8 cellular contexts compared by ENCODE assay signal in the genomic region with DNA sequence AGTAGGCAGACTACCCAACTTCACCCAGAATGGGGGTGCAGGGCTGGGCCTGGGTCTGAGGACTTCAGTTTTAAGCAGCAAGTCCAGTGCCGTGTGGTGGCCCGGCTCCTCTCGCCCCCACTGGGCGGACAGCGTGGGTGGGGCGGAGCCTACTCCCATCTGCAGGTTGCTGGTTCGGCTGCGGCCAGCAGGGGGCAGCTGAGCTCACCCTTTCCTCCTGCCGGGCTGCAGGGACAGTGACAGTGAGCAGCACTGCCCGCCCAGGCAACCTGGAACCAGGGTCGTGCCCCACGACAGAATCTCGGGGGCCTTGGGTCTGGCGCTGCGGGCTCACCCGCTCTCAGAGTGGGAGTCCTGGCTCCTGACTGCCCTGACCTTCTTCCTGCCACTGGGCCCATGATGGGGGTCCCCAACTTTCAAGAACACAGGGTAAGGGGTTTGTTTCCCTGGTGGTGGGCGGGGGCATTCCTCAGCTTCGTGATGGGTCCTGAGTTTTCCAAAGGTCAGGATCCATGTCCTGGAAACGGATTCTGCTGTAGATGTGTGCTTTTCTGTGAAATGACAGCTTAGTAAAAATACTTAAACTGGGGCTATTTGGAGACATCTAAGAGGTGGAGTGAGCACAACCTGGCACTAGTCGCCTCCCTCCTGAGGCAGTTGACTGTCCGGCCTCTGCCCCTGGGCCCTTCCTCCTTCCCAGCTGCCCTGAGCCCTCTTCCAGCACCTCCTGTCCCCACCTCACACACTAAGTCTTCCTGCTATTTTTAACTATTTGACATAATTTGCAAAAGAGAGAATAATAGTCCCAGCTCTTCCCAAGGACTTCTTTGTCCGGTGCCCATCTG. TPM values are rescaled to one million over a fixed set of nuclear protein-coding genes. Genes with fewer than 3 reads are reported as not detected.
DNase-seq lines count a peak whose midpoint lies in the region; ATAC-seq and TF ChIP-seq lines count a peak whose summit lies in the region.

No MANE protein-coding gene starts in this region.

- H3K4me3 Mint-ChIP-seq in activated CD4-positive, alpha-beta T cell treated with anti-CD3 and anti-CD28 coated beads, Interleukin-2, amount 10 ng/mL, durations not matched to agents 24 days and 14 days = peak overlapping the region; percentile 100

- H3K27me3 ChIP-seq in colonic mucosa (no peaks in the 10 kb centered on the region), right lobe of liver (no peaks in the 10 kb centered on the region)

- ATAC-seq in HG02678 (IDR thresholded peaks at IDR 0.05; ENCODE audit: unreplicated experiment) (peak; percentile 37), right lobe of liver (peak; percentile 42 to 58 (median 45)), GM18873 (IDR thresholded peaks at IDR 0.05; ENCODE audit: low FRiP score, unreplicated experiment) (no peak)

- intact Hi-C loops in activated CD4-positive, alpha-beta T cell treated with anti-CD3 and anti-CD28 coated beads, Interleukin-2, amount 10 ng/mL, durations not matched to agents 24 days and 14 days (cut with micrococcal nuclease) = loop anchor here (1.0 to 2.0 kb wide), 4 partner anchors 17 to 94 kb away; no protein-coding TSS in a partner anchor
- intact Hi-C loops in colonic mucosa (cut with DNase I) = loop anchor here (5.0 to 10.0 kb wide), 2 partner anchors 34 to 48 kb away; partner anchors contain the start of gene SLC25A45
- intact Hi-C loops in right lobe of liver (cut with DNase I) = loop anchor here (10.0 kb wide), 1 partner anchor 52 kb away; no protein-coding TSS in a partner anchor

- H3K27ac ChIP-seq in colonic mucosa (peak overlapping the region; percentile 100), right lobe of liver (peak overlapping the region; percentile 97 to 100 (median 100))

- WGBS in right lobe of liver (ENCODE audit: insufficient coverage, low coverage, low lambda C conversion rate, missing lambda C conversion rate) = 0% methylated on average over 12 of the region's 22 CpGs

- peaks cover 10% of the 10 kb centered on the region for H3K4me1 ChIP-seq in colonic mucosa
- H3K4me1 ChIP-seq in right lobe of liver = peaks cover 0 to 44% (median 16%) of the 10 kb centered on the region in 4 donors

- H3K27ac Mint-ChIP-seq in activated CD4-positive, alpha-beta T cell treated with anti-CD3 and anti-CD28 coated beads, Interleukin-2, amount 10 ng/mL, durations not matched to agents 24 days and 14 days = peak overlapping the region; percentile 100

- H3K9me3 Mint-ChIP-seq in activated CD4-positive, alpha-beta T cell treated with anti-CD3 and anti-CD28 coated beads, Interleukin-2, amount 10 ng/mL, durations not matched to agents 24 days and 14 days = no peaks in the 10 kb centered on the region

- H3K4me1 Mint-ChIP-seq in activated CD4-positive, alpha-beta T cell treated with anti-CD3 and anti-CD28 coated beads, Interleukin-2, amount 10 ng/mL, durations not matched to agents 24 days and 14 days = peaks cover 47% of the 10 kb centered on the region

- DNase-seq in GM04504 (ENCODE audit: low read depth) (peak; percentile 68), NCI-H345 treated with DMSO at 0.1 percent for 48 hours (lab: John Stamatoyannopoulos, UW; ENCODE audit: unreplicated experiment) (peak; percentile 52), colonic mucosa (peak; percentile 96), right lobe of liver (peak; percentile 94 to 96 (median 95))
- DNase-seq in activated CD4-positive, alpha-beta T cell treated with anti-CD3 and anti-CD28 coated beads, Interleukin-2, amount 10 ng/mL, durations not matched to agents 24 days and 14 days = peak; percentile 98
- DNase-seq in stimulated activated CD4-positive, alpha-beta T cell treated with anti-CD3 and anti-CD28 coated beads, Interleukin-4, amount 100 ng/mL, for 24 hours = peak; percentile 93

- TF ChIP-seq CTCF in colonic mucosa (IDR thresholded peaks at IDR 0.05) = peak; percentile 98
- peak; percentile 98 to 100 (median 99) for TF ChIP-seq CTCF in right lobe of liver (IDR thresholded peaks at IDR 0.05)

- no peaks in the 10 kb centered on the region for H3K27me3 Mint-ChIP-seq in activated CD4-positive, alpha-beta T cell treated with anti-CD3 and anti-CD28 coated beads, Interleukin-2, amount 10 ng/mL, durations not matched to agents 24 days and 14 days

- H3K9ac ChIP-seq in colonic mucosa (ENCODE audit: low read depth in 2 of 2, low read length in 2 of 2) = peak overlapping the region; percentile 95 to 100

- H3K36me3 ChIP-seq in colonic mucosa = no peaks in the 10 kb centered on the region
- H3K36me3 ChIP-seq in right lobe of liver = peaks cover 0 to 3% (median 0%) of the 10 kb centered on the region in 4 donors

- H3K9me3 ChIP-seq in colonic mucosa (no peaks in the 10 kb centered on the region), right lobe of liver (no peaks in the 10 kb centered on the region)

- H3K36me3 Mint-ChIP-seq in activated CD4-positive, alpha-beta T cell treated with anti-CD3 and anti-CD28 coated beads, Interleukin-2, amount 10 ng/mL, durations not matched to agents 24 days and 14 days (ENCODE audit: low read depth) = peaks cover 15% of the 10 kb centered on the region

- TF ChIP-seq POLR2A in right lobe of liver (IDR thresholded peaks at IDR 0.05) = peak; percentile 59

- H3K4me3 ChIP-seq in colonic mucosa (peak overlapping the region; percentile 6), right lobe of liver (peak overlapping the region; percentile 19 to 87 (median 32))

RNA-seq across cellular contexts. Expression of gene NEAT1, which starts 6.0 kb away (rescaled TPM):
- 410 and 411 TPM in 2 replicates for total RNA-seq in activated CD4-positive, alpha-beta T cell treated with anti-CD3 and anti-CD28 coated beads, Interleukin-2, amount 10 ng/mL, durations not matched to agents 24 days and 14 days
- total RNA-seq in colonic mucosa = 100 to 1,000 TPM; 269 to 502 TPM
- 1,000 to 10,000 TPM in 2 of 6 experiments, 100 to 1,000 TPM in 4; 202 to 1,225 (median 767) TPM for total RNA-seq in right lobe of liver

RNA-seq across cellular contexts. Expression of gene FRMD8, which starts 30.1 kb away (rescaled TPM):
- total RNA-seq in activated CD4-positive, alpha-beta T cell treated with anti-CD3 and anti-CD28 coated beads, Interleukin-2, amount 10 ng/mL, durations not matched to agents 24 days and 14 days = 46.7 and 46.8 TPM in 2 replicates
- total RNA-seq in colonic mucosa (10 to 100 TPM; 30.7 to 43.9 TPM), right lobe of liver (10 to 100 TPM in 4 of 6 experiments, 1 to 10 TPM in 2; 7.7 to 17.1 (median 14.3) TPM)

RNA-seq across cellular contexts. Expression of gene SLC25A45, which starts 34.1 kb away (rescaled TPM):
- 15.5 and 16.8 TPM in 2 replicates for total RNA-seq in activated CD4-positive, alpha-beta T cell treated with anti-CD3 and anti-CD28 coated beads, Interleukin-2, amount 10 ng/mL, durations not matched to agents 24 days and 14 days
- total RNA-seq in colonic mucosa (1 to 10 TPM; 4.4 to 6.9 TPM), right lobe of liver (10 to 100 TPM in 4 of 6 experiments, 1 to 10 TPM in 2; 7.5 to 17.5 (median 12.1) TPM)
